18 cellular contexts compared by ENCODE assay signal in the genomic region with DNA sequence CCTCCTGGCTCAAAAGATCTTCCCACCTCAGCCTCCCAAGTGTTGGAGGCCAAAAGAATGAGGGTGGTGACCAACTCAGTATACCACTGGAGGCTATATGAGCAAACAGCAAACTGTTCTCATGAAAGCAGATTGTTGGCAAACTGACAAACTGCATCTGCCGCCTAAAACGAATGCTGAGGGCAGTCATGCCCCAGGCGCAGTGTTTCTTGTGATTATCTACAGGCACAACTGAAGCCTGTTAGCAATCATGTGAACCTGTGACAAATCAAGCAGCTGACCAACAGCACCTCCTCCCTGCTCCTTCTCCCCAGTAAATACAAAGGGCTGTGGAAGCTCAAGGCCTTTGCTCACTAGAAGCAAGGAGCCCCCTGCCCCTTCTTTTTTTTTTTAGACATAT.
"Had no signal": no experiment of that assay in that cellular context is flagged by ENCODE, and none has a peak within 500 bp of the region (broad histone marks: within the 10 kb centered on the region; RNA-seq: fewer than 3 reads in every experiment).

No MANE protein-coding gene starts in this region.

- H3K9me3 ChIP-seq: left lung had no signal

- H3K4me1 ChIP-seq: left lung had no signal

- H3K27me3 ChIP-seq: left lung had no signal

- DNase-seq: activated CD4-positive, alpha-beta memory T cell treated with anti-CD3 and anti-CD28 coated beads for 36 hours; activated CD4-positive, alpha-beta T cell treated with anti-CD3 and anti-CD28 coated beads for 4 hours; activated CD4-positive, CD25-positive, alpha-beta regulatory T cell; activated naive CD4-positive, alpha-beta T cell treated with anti-CD3 and anti-CD28 coated beads, Interleukin-2, amount 10 ng/mL, durations not matched to agents 7 days and 5 days; activated T-cell treated with anti-CD3 and anti-CD28 coated beads, Interleukin-2, amount 50 U/mL, for 48 hours; effector CD8-positive, alpha-beta T cell; immature natural killer cell; kidney glomerular epithelial cell; naive thymus-derived CD4-positive, alpha-beta T cell; small intestine; stimulated activated CD4-positive, alpha-beta T cell treated with anti-CD3 and anti-CD28 coated beads, Interleukin-15, amount 100 ng/mL, for 24 hours; stimulated activated CD8-positive, alpha-beta memory T cell treated with anti-CD3 and anti-CD28 coated beads, Interleukin-4, amount 100 ng/mL, for 48 hours; stimulated activated naive B cell treated with anti-CD40 and anti-IgM and Interleukin-4, amounts not matched to agents 10 μg/mL and 1 μg/mL and 100 μg/mL, for 72 hours; T1000 had no signal

- ATAC-seq: esophagus mucosa; left lung; naive thymus-derived CD4-positive, alpha-beta T cell; sciatic nerve; stimulated activated naive B cell treated with anti-CD40 and anti-IgM and Interleukin-4, amounts not matched to agents 10 μg/mL and 1 μg/mL and 100 μg/mL, for 72 hours had no signal

- FAIRE-seq: small intestine had no signal

- H3K4me3 ChIP-seq: left lung, lung had no signal

- H3K27ac ChIP-seq: left lung had no signal
